18 cellular contexts compared by ENCODE assay signal in the genomic region with DNA sequence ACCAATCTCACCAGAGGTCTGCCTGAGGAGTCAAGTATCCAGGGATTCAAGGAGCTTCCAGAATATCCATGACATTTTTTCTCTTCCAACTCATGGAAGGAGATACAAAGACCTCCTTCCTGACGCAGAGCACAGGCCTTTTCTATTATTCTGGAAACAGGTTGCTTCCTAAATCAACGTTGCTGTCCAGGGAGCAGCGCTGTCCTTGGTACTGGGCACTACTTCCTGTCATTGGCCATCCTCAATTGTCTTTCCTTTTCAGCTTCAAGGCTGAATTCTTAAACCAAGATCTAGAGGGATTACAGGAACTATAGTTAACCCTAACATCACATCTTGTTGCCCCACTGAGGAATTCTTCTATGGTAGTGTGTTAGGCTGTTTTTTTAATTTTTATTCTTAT. TPM values are rescaled to one million over a fixed set of nuclear protein-coding genes. Genes with fewer than 3 reads are reported as not detected.
DNase-seq lines count a peak whose midpoint lies in the region; ATAC-seq and TF ChIP-seq lines count a peak whose summit lies in the region.
"Had no signal": no experiment of that assay in that cellular context is flagged by ENCODE, and none has a peak within 500 bp of the region (broad histone marks: within the 10 kb centered on the region; RNA-seq: fewer than 3 reads in every experiment).

No MANE protein-coding gene starts in this region.

- intact Hi-C loops in activated CD8-positive, alpha-beta T cell treated with anti-CD3 and anti-CD28 coated beads for 36 hours (cut with micrococcal nuclease): no loop called here
- intact Hi-C loops in heart left ventricle (cut with DNase I): no loop called here
- intact Hi-C loops in natural killer cell (cut with micrococcal nuclease): no loop called here

- no peak overlapping the region for H2BK5ac ChIP-seq in neuronal stem cell (ENCODE audit: low read length)

- H3K27me3 ChIP-seq in neuronal stem cell (ENCODE audit: control insufficient read depth in 3 of 3, insufficient read depth in 3 of 3, low read depth in 1 of 3, low read length in 3 of 3) (peaks cover 0 to 22% (median 0%) of the 10 kb centered on the region in 3 experiments), heart left ventricle (no peaks in the 10 kb centered on the region)

- H2BK12ac ChIP-seq in neuronal stem cell (ENCODE audit: low read length): no peak overlapping the region

- H3K23ac ChIP-seq in neuronal stem cell (ENCODE audit: low read depth, low read length, poor library complexity): no peak overlapping the region

- no peaks in the 10 kb centered on the region for H3K36me3 Mint-ChIP-seq in activated CD8-positive, alpha-beta T cell treated with anti-CD3 and anti-CD28 coated beads for 36 hours (ENCODE audit: low read depth)
- no peaks in the 10 kb centered on the region for H3K36me3 Mint-ChIP-seq in activated CD8-positive, alpha-beta T cell treated with anti-CD3 and anti-CD28 coated beads, Interleukin-2, amount 10 ng/mL, durations not matched to agents 7 days and 5 days (ENCODE audit: low read depth)
- H3K36me3 Mint-ChIP-seq in endothelial cell (ENCODE audit: low read depth, unreplicated experiment) (peaks cover 6% of the 10 kb centered on the region), natural killer cell (no peaks in the 10 kb centered on the region)

- peaks cover 9% of the 10 kb centered on the region for H3K27me3 Mint-ChIP-seq in activated CD8-positive, alpha-beta T cell treated with anti-CD3 and anti-CD28 coated beads for 36 hours
- peaks cover 6% of the 10 kb centered on the region for H3K27me3 Mint-ChIP-seq in activated CD8-positive, alpha-beta T cell treated with anti-CD3 and anti-CD28 coated beads, Interleukin-2, amount 10 ng/mL, durations not matched to agents 7 days and 5 days (ENCODE audit: low read depth)
- H3K27me3 Mint-ChIP-seq in endothelial cell (ENCODE audit: unreplicated experiment): peaks cover 9% of the 10 kb centered on the region
- peaks cover 8 to 15% of the 10 kb centered on the region in 2 donors for H3K27me3 Mint-ChIP-seq in natural killer cell (ENCODE audit: low read depth in 2 of 2)

- no CpG with 5 or more reads among the region's 3 CpGs for WGBS in neuronal stem cell (ENCODE audit: extremely low coverage in 2 of 2, insufficient read length in 2 of 2, insufficient replicate concordance in 1 of 2), 2 donors
- 18 to 22% (median 20%) methylated on average over 3 of the region's 3 CpGs for WGBS in heart left ventricle, 4 donors

- no peak overlapping the region for H3K27ac Mint-ChIP-seq in activated CD8-positive, alpha-beta T cell treated with anti-CD3 and anti-CD28 coated beads for 36 hours
- no peak overlapping the region for H3K27ac Mint-ChIP-seq in activated CD8-positive, alpha-beta T cell treated with anti-CD3 and anti-CD28 coated beads, Interleukin-2, amount 10 ng/mL, durations not matched to agents 7 days and 5 days
- no peak overlapping the region for H3K27ac Mint-ChIP-seq in endothelial cell (ENCODE audit: unreplicated experiment)
- H3K27ac Mint-ChIP-seq in natural killer cell: no peak overlapping the region
- H3K27ac Mint-ChIP-seq: HFFc6 had no signal

- no peaks in the 10 kb centered on the region for H3K79me1 ChIP-seq in neuronal stem cell (ENCODE audit: low read depth, low read length)

- H3K27ac ChIP-seq in RWPE1: no peak overlapping the region
- no peak overlapping the region for H3K27ac ChIP-seq in neuronal stem cell (replicated peaks; ENCODE audit: low read length)
- H3K27ac ChIP-seq in heart left ventricle: no peak overlapping the region
- H3K27ac ChIP-seq: foreskin keratinocyte had no signal

- H4K91ac ChIP-seq in neuronal stem cell (ENCODE audit: low read depth, low read length, poor library complexity): no peak overlapping the region

- no peak overlapping the region for H3K18ac ChIP-seq in neuronal stem cell (ENCODE audit: low read length)

- H3K4me3 Mint-ChIP-seq in activated CD8-positive, alpha-beta T cell treated with anti-CD3 and anti-CD28 coated beads for 36 hours: no peak overlapping the region
- no peak overlapping the region for H3K4me3 Mint-ChIP-seq in activated CD8-positive, alpha-beta T cell treated with anti-CD3 and anti-CD28 coated beads, Interleukin-2, amount 10 ng/mL, durations not matched to agents 7 days and 5 days
- no peak overlapping the region for H3K4me3 Mint-ChIP-seq in endothelial cell (ENCODE audit: unreplicated experiment)
- no peak overlapping the region for H3K4me3 Mint-ChIP-seq in natural killer cell
- H3K4me3 Mint-ChIP-seq: HFFc6 had no signal

- H3K36me3 ChIP-seq in neuronal stem cell (replicated peaks in 1 of 2; ENCODE audit: control insufficient read depth in 2 of 2, insufficient read depth in 2 of 2, low read length in 2 of 2): no peaks in the 10 kb centered on the region
- H3K36me3 ChIP-seq in heart left ventricle: no peaks in the 10 kb centered on the region

- TF ChIP-seq CTCF in activated CD8-positive, alpha-beta T cell treated with anti-CD3 and anti-CD28 coated beads for 36 hours (IDR thresholded peaks at IDR 0.05): no peak
- no peak for TF ChIP-seq CTCF in RWPE1 (conservative IDR thresholded peaks at IDR 0.05; ENCODE audit: low read depth)
- TF ChIP-seq CTCF in endothelial cell (IDR thresholded peaks at IDR 0.05; ENCODE audit: unreplicated experiment): no peak
- no peak for TF ChIP-seq CTCF in heart left ventricle (IDR thresholded peaks at IDR 0.05)
- no peak for TF ChIP-seq CTCF in natural killer cell (IDR thresholded peaks at IDR 0.05)

- no peak overlapping the region for H2BK120ac ChIP-seq in neuronal stem cell (ENCODE audit: low read depth, low read length)

- H3K4me1 ChIP-seq in neuronal stem cell (ENCODE audit: control insufficient read depth in 2 of 2, insufficient read depth in 1 of 2, low read depth in 1 of 2, low read length in 2 of 2): no peaks in the 10 kb centered on the region
- H3K4me1 ChIP-seq in heart left ventricle: no peaks in the 10 kb centered on the region
- H3K4me1 ChIP-seq: foreskin keratinocyte had no signal

- peak; percentile 4 for DNase-seq in activated CD8-positive, alpha-beta T cell treated with anti-CD3 and anti-CD28 coated beads for 36 hours
- no peak for DNase-seq in activated CD8-positive, alpha-beta T cell treated with anti-CD3 and anti-CD28 coated beads, Interleukin-2, amount 10 ng/mL, durations not matched to agents 7 days and 5 days
- DNase-seq in RWPE1 (ENCODE audit: low spot score) (peak; percentile 38), endothelial cell (ENCODE audit: low spot score) (peak; percentile 69), neuronal stem cell (ENCODE audit: low spot score) (peak; percentile 32), DMS153 (lab: John Stamatoyannopoulos, UW) (no peak), heart left ventricle (no peak), natural killer cell (no peak)
- DNase-seq: 8988T; activated CD4-positive, alpha-beta T cell treated with anti-CD3 and anti-CD28 coated beads, Interleukin-2, amount 50 U/mL, for 48 hours; HFFc6; NCI-H2029; nucleus accumbens; stimulated activated CD4-positive, alpha-beta T cell treated with anti-CD3 and anti-CD28 coated beads, Interleukin-12 subunit alpha, Interleukin-12 subunit beta, amount 100 ng/mL, for 4 hours had no signal

- no peak overlapping the region for H2BK15ac ChIP-seq in neuronal stem cell (ENCODE audit: low read length)

- no peak overlapping the region for H3K4ac ChIP-seq in neuronal stem cell (ENCODE audit: low read length)

- no peak overlapping the region for H2AK5ac ChIP-seq in neuronal stem cell (ENCODE audit: low read depth, low read length)

- H3K4me2 ChIP-seq in neuronal stem cell (ENCODE audit: insufficient read depth, low read length, poor library complexity, severe bottlenecking): no peak overlapping the region

- H3K9ac ChIP-seq in neuronal stem cell (ENCODE audit: low read depth, low read length, poor library complexity): no peak overlapping the region

- H3K9me3 ChIP-seq in neuronal stem cell (replicated peaks in 1 of 2; ENCODE audit: control insufficient read depth in 2 of 2, insufficient read depth in 1 of 2, low read depth in 1 of 2, low read length in 2 of 2): no peaks in the 10 kb centered on the region
- H3K9me3 ChIP-seq in heart left ventricle: no peaks in the 10 kb centered on the region

- H4K8ac ChIP-seq in neuronal stem cell (ENCODE audit: low read depth, low read length): no peak overlapping the region

- no peaks in the 10 kb centered on the region for H3K4me1 Mint-ChIP-seq in activated CD8-positive, alpha-beta T cell treated with anti-CD3 and anti-CD28 coated beads for 36 hours (ENCODE audit: low read depth)
- H3K4me1 Mint-ChIP-seq in activated CD8-positive, alpha-beta T cell treated with anti-CD3 and anti-CD28 coated beads, Interleukin-2, amount 10 ng/mL, durations not matched to agents 7 days and 5 days (ENCODE audit: low read depth): no peaks in the 10 kb centered on the region
- H3K4me1 Mint-ChIP-seq in endothelial cell (ENCODE audit: unreplicated experiment): peaks cover 27% of the 10 kb centered on the region
- H3K4me1 Mint-ChIP-seq in natural killer cell: no peaks in the 10 kb centered on the region

- POLR2A ChIA-PET in activated CD8-positive, alpha-beta T cell treated with anti-CD3 and anti-CD28 coated beads for 36 hours (lab: Charles Lee): no interaction called here
- POLR2A ChIA-PET in activated CD8-positive, alpha-beta T cell treated with anti-CD3 and anti-CD28 coated beads, Interleukin-2, amount 10 ng/mL, durations not matched to agents 7 days and 5 days (lab: Charles Lee): no interaction called here
- POLR2A ChIA-PET in RWPE1 (lab: Yijun Ruan, JAX; ENCODE audit: low non-redundant PET): interaction anchor here (0.6 kb wide), 1 partner anchor 37 kb away, joined by 3 read pairs; no protein-coding TSS in a partner anchor

- no peak for TF ChIP-seq POLR2A in heart left ventricle (IDR thresholded peaks at IDR 0.05)

- no peak overlapping the region for H2AFZ ChIP-seq in neuronal stem cell (ENCODE audit: low read length)

- H3K9me3 Mint-ChIP-seq in activated CD8-positive, alpha-beta T cell treated with anti-CD3 and anti-CD28 coated beads for 36 hours: no peaks in the 10 kb centered on the region
- H3K9me3 Mint-ChIP-seq in activated CD8-positive, alpha-beta T cell treated with anti-CD3 and anti-CD28 coated beads, Interleukin-2, amount 10 ng/mL, durations not matched to agents 7 days and 5 days (ENCODE audit: insufficient read depth): no peaks in the 10 kb centered on the region
- H3K9me3 Mint-ChIP-seq in endothelial cell (ENCODE audit: unreplicated experiment) (peaks cover 5% of the 10 kb centered on the region), natural killer cell (no peaks in the 10 kb centered on the region)

- CTCF ChIA-PET in activated CD8-positive, alpha-beta T cell treated with anti-CD3 and anti-CD28 coated beads for 36 hours (lab: Charles Lee): no interaction called here
- CTCF ChIA-PET in activated CD8-positive, alpha-beta T cell treated with anti-CD3 and anti-CD28 coated beads, Interleukin-2, amount 10 ng/mL, durations not matched to agents 7 days and 5 days (lab: Charles Lee): no interaction called here
- CTCF ChIA-PET in RWPE1 (lab: Yijun Ruan, JAX): interaction anchor here (0.6 to 0.7 kb wide), 2 partner anchors 28 to 112 kb away, joined by 3 to 6 read pairs; no protein-coding TSS in a partner anchor

- no peak for ATAC-seq in activated CD8-positive, alpha-beta T cell treated with anti-CD3 and anti-CD28 coated beads for 36 hours
- no peak for ATAC-seq in activated CD8-positive, alpha-beta T cell treated with anti-CD3 and anti-CD28 coated beads, Interleukin-2, amount 10 ng/mL, durations not matched to agents 7 days and 5 days
- ATAC-seq in heart left ventricle: no peak
- no peak for ATAC-seq in natural killer cell
- ATAC-seq: foreskin keratinocyte, left lobe of liver had no signal

- H3K4me3 ChIP-seq in neuronal stem cell (ENCODE audit: low read length in 2 of 2): no peak overlapping the region
- no peak overlapping the region for H3K4me3 ChIP-seq in heart left ventricle

- H3K14ac ChIP-seq in neuronal stem cell (ENCODE audit: low read length): no peak overlapping the region

RNA-seq across cellular contexts. Expression of gene TBC1D21, which starts 50.4 kb away (rescaled TPM):
- total RNA-seq in activated CD8-positive, alpha-beta T cell treated with anti-CD3 and anti-CD28 coated beads for 36 hours: not detected
- not detected for total RNA-seq in activated CD8-positive, alpha-beta T cell treated with anti-CD3 and anti-CD28 coated beads, Interleukin-2, amount 10 ng/mL, durations not matched to agents 7 days and 5 days
- total RNA-seq in endothelial cell (ENCODE audit: unreplicated experiment) (not detected), heart left ventricle (not detected), natural killer cell (not detected)
- polyA plus RNA-seq in neuronal stem cell (2013, experiment 1 of 2): not detected
- not detected for polyA plus RNA-seq in neuronal stem cell (2013, experiment 2 of 2)
- not detected for polyA plus RNA-seq in heart left ventricle
- total RNA-seq: foreskin keratinocyte; HFFc6; left lobe of liver; T-helper 1 cell treated with Interleukin-12 subunit alpha and Interleukin-12 subunit beta and Interleukin-4 antibody, amounts not matched to agents 30 ng/mL and 1 ng/mL, for 36 hours; ureter had no signal
- polyA plus RNA-seq: foreskin keratinocyte had no signal

Comparison
In these comparisons a context has a peak if more than half of its experiments do, and no peak if none do; other contexts are left out.
1. DNase-seq: peak in activated CD8-positive, alpha-beta T cell treated with anti-CD3 and anti-CD28 coated beads for 36 hours (single experiment), RWPE1 (single experiment), endothelial cell (single experiment) and neuronal stem cell (single experiment); none in activated CD8-positive, alpha-beta T cell treated with anti-CD3 and anti-CD28 coated beads, Interleukin-2, amount 10 ng/mL, durations not matched to agents 7 days and 5 days (single experiment), DMS153 (single experiment), heart left ventricle (0 of 5) and natural killer cell (single experiment).